1 cellular context compared by ENCODE assay signal in the genomic region with DNA sequence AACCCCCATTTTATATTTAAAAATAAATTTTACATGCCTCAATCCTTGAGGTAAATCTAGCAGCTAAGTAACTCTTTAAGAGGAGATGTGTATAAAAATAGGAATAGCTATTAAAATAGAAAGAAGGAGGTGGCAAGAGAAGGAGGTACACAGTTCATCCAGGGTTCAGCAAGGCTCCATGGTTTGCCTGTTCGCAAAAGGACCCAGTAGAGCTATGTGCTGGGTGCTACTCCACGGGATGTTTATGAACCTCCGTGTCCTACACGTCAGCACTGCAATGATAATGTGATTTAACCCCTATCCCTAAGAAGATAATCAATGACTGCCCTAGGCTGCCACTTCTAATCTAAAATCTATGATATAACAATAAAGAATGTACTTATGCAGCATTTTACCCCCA.
TF ChIP-seq lines count a peak whose summit lies in the region.

No MANE protein-coding gene starts in this region.

TF ChIP-seq in IMR-90, 13 proteins besides CTCF, POLR2A, EP300 and RAD21:
- TF ChIP-seq CEBPB (IDR thresholded peaks at IDR 0.05; ENCODE audit: low read depth, low read length) (no peak), MAFK (IDR thresholded peaks at IDR 0.05; ENCODE audit: low read depth, low read length) (no peak), RFX5 (IDR thresholded peaks at IDR 0.05; ENCODE audit: low read depth, low read length) (no peak), MAZ (IDR thresholded peaks at IDR 0.05; ENCODE audit: borderline replicate concordance, low read depth, low read length) (no peak), MXI1 (IDR thresholded peaks at IDR 0.05; ENCODE audit: borderline replicate concordance, low read depth, low read length) (no peak), BHLHE40 (IDR thresholded peaks at IDR 0.05; ENCODE audit: low read depth, low read length) (no peak), FOS (IDR thresholded peaks at IDR 0.05; ENCODE audit: low read depth, low read length) (no peak), CHD1 (IDR thresholded peaks at IDR 0.05; ENCODE audit: low read depth, low read length) (no peak), NFE2L2 (IDR thresholded peaks at IDR 0.05; ENCODE audit: low read depth, low read length) (no peak)
- TF ChIP-seq, protein P1, sequence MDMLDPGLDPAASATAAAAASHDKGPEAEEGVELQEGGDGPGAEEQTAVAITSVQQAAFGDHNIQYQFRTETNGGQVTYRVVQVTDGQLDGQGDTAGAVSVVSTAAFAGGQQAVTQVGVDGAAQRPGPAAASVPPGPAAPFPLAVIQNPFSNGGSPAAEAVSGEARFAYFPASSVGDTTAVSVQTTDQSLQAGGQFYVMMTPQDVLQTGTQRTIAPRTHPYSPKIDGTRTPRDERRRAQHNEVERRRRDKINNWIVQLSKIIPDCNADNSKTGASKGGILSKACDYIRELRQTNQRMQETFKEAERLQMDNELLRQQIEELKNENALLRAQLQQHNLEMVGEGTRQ (IDR thresholded peaks at IDR 0.05; ENCODE audit: low read depth, low read length): no peak
- TF ChIP-seq, protein P2, sequence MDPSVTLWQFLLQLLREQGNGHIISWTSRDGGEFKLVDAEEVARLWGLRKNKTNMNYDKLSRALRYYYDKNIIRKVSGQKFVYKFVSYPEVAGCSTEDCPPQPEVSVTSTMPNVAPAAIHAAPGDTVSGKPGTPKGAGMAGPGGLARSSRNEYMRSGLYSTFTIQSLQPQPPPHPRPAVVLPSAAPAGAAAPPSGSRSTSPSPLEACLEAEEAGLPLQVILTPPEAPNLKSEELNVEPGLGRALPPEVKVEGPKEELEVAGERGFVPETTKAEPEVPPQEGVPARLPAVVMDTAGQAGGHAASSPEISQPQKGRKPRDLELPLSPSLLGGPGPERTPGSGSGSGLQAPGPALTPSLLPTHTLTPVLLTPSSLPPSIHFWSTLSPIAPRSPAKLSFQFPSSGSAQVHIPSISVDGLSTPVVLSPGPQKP (IDR thresholded peaks at IDR 0.05; ENCODE audit: borderline replicate concordance, low read depth, low read length): no peak
